Comparison of ENCODE assay signal across 1 cellular context in genomic region chr14:105660816-105661531, GRCh38.
TF ChIP-seq lines count a peak whose summit lies in the region.

No MANE protein-coding gene starts in this region.

TF ChIP-seq in K562, 482 proteins besides CTCF, POLR2A, EP300 and RAD21 (continued from another document):
- no peak for TF ChIP-seq ATF2 (CRISPR knock-in tag; IDR thresholded peaks at IDR 0.05)
- no peak for TF ChIP-seq ZFPM2 (CRISPR knock-in tag; IDR thresholded peaks at IDR 0.05)
- TF ChIP-seq NR2F6 (CRISPR knock-in tag; IDR thresholded peaks at IDR 0.05): no peak
- TF ChIP-seq TARDBP (IDR thresholded peaks at IDR 0.05): no peak
- no peak for TF ChIP-seq ZNF408 (CRISPR knock-in tag; IDR thresholded peaks at IDR 0.05; ENCODE audit: low read depth)
- TF ChIP-seq CREB1 (IDR thresholded peaks at IDR 0.05): 0 out of 2 replicates have a peak, but pooled peaks have one; percentile 12
- TF ChIP-seq CREB1 (CRISPR knock-in tag; IDR thresholded peaks at IDR 0.05): no peak
- no peak for TF ChIP-seq ZFX (CRISPR knock-in tag; IDR thresholded peaks at IDR 0.05)
- TF ChIP-seq KDM2B (CRISPR knock-in tag; IDR thresholded peaks at IDR 0.05): no peak
- TF ChIP-seq PTBP1 (IDR thresholded peaks at IDR 0.05; ENCODE audit: low read depth, low read length): no peak
- no peak for TF ChIP-seq STAG1 (CRISPR knock-in tag; IDR thresholded peaks at IDR 0.05; ENCODE audit: borderline replicate concordance)
- TF ChIP-seq SNRNP70 (optimal IDR thresholded peaks at IDR 0.05; ENCODE audit: low read depth, low read length): no peak
